22 cellular contexts compared by ENCODE assay signal in the genomic region with DNA sequence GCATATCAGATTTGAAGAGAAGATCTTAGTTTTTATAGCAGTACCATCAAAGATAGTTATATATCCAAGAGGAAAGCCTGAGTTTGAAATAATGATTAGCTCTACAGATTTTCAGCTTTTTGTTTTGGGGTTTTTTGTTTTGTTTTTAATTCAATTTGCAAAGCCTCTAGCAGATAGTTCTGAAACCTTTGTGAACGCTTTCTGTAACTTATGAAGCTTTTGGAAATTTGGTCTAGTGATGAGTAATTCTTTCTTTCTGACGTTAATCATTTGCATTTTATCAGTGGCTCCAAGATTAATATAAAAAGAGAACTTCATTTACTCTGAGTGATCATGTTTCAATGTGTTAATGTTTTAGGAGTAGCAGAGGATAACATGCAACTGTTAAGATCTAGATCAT.
DNase-seq lines count a peak whose midpoint lies in the region; ATAC-seq and TF ChIP-seq lines count a peak whose summit lies in the region.
"Had no signal": no experiment of that assay in that cellular context is flagged by ENCODE, and none has a peak within 500 bp of the region (broad histone marks: within the 10 kb centered on the region; RNA-seq: fewer than 3 reads in every experiment).

No MANE protein-coding gene starts in this region.

- 59 to 73% (median 68%) methylated on average over 2 of the region's 2 CpGs for WGBS in psoas muscle, 3 donors

- H3K4me3 Mint-ChIP-seq in activated CD4-positive, alpha-beta T cell treated with anti-CD3 and anti-CD28 coated beads, Interleukin-2, amount 10 ng/mL, durations not matched to agents 24 days and 14 days, result peak overlapping the region; percentile 11
- no peak overlapping the region for H3K4me3 Mint-ChIP-seq in activated CD4-positive, alpha-beta memory T cell treated with anti-CD3 and anti-CD28 coated beads, Interleukin-2, amount 10 ng/mL, durations not matched to agents 7 days and 5 days
- H3K4me3 Mint-ChIP-seq: CD14-positive monocyte; T-helper 2 cell treated with Interferon-gamma antibody and Interleukin-4, amounts not matched to agents 5 μg/mL and 100 μg/mL, for 36 hours had no signal

- H3K4me1 Mint-ChIP-seq in activated CD4-positive, alpha-beta T cell treated with anti-CD3 and anti-CD28 coated beads, Interleukin-2, amount 10 ng/mL, durations not matched to agents 24 days and 14 days, result peaks cover 9% of the 10 kb centered on the region
- H3K4me1 Mint-ChIP-seq in activated CD4-positive, alpha-beta memory T cell treated with anti-CD3 and anti-CD28 coated beads, Interleukin-2, amount 10 ng/mL, durations not matched to agents 7 days and 5 days, result peaks cover 16% of the 10 kb centered on the region

- H3K27ac Mint-ChIP-seq in activated CD4-positive, alpha-beta T cell treated with anti-CD3 and anti-CD28 coated beads, Interleukin-2, amount 10 ng/mL, durations not matched to agents 24 days and 14 days, result peak overlapping the region; percentile 7
- peak overlapping the region; percentile 14 for H3K27ac Mint-ChIP-seq in activated CD4-positive, alpha-beta memory T cell treated with anti-CD3 and anti-CD28 coated beads, Interleukin-2, amount 10 ng/mL, durations not matched to agents 7 days and 5 days
- H3K27ac Mint-ChIP-seq: CD14-positive monocyte, progenitor cell of endocrine pancreas had no signal

- H3K27ac ChIP-seq in HEK293 (ENCODE audit: extremely low read depth, low read depth, low read length), result 0 out of 2 replicates have a peak overlapping the region, but pooled peaks have one; percentile 14
- H3K27ac ChIP-seq in psoas muscle, result peak overlapping the region; percentile 71
- H3K27ac ChIP-seq: GM23248, right lobe of liver, upper lobe of right lung had no signal

- intact Hi-C loops in activated CD4-positive, alpha-beta T cell treated with anti-CD3 and anti-CD28 coated beads, Interleukin-2, amount 10 ng/mL, durations not matched to agents 24 days and 14 days (cut with micrococcal nuclease), result loop anchor here (1.0 kb wide), 1 partner anchor 17 kb away; no protein-coding TSS in a partner anchor
- intact Hi-C loops in psoas muscle (cut with DNase I), result no loop called here

- H3K36me3 ChIP-seq in HEK293 (ENCODE audit: control insufficient read depth in 2 of 2, insufficient read depth in 1 of 2, low read length in 2 of 2) (no peaks in the 10 kb centered on the region), psoas muscle (ENCODE audit: insufficient read depth in 1 of 2, low read depth in 1 of 2) (no peaks in the 10 kb centered on the region)
- H3K36me3 ChIP-seq: heart right ventricle, right lobe of liver, upper lobe of right lung had no signal

- ATAC-seq in psoas muscle, result no peak
- no peak for ATAC-seq in HG02623 (IDR thresholded peaks at IDR 0.05; ENCODE audit: unreplicated experiment)
- ATAC-seq: right lobe of liver, upper lobe of right lung had no signal

- TF ChIP-seq CTCF in HEK293 (tag by site-specific recombination; IDR thresholded peaks at IDR 0.05), result no peak
- no peak for TF ChIP-seq CTCF in psoas muscle (IDR thresholded peaks at IDR 0.05)

- no peaks in the 10 kb centered on the region for H3K36me3 Mint-ChIP-seq in activated CD4-positive, alpha-beta T cell treated with anti-CD3 and anti-CD28 coated beads, Interleukin-2, amount 10 ng/mL, durations not matched to agents 24 days and 14 days (ENCODE audit: low read depth)
- no peaks in the 10 kb centered on the region for H3K36me3 Mint-ChIP-seq in activated CD4-positive, alpha-beta memory T cell treated with anti-CD3 and anti-CD28 coated beads, Interleukin-2, amount 10 ng/mL, durations not matched to agents 7 days and 5 days (ENCODE audit: low read depth)
- H3K36me3 Mint-ChIP-seq: CD14-positive monocyte had no signal

- H3K4me3 ChIP-seq in HEK293 (ENCODE audit: low read depth, low read length), result no peak overlapping the region
- H3K4me3 ChIP-seq in psoas muscle, result no peak overlapping the region
- H3K4me3 ChIP-seq: GM23248, heart right ventricle, right lobe of liver, upper lobe of right lung had no signal

- CTCF ChIA-PET in HEK293 (lab: Yijun Ruan, JAX), result interaction anchor here (0.6 to 0.7 kb wide), 4 partner anchors 17 to 300 kb away, joined by 3 read pairs; no protein-coding TSS in a partner anchor
- CTCF ChIA-PET in activated CD4-positive, alpha-beta memory T cell treated with anti-CD3 and anti-CD28 coated beads, Interleukin-2, amount 10 ng/mL, durations not matched to agents 7 days and 5 days (lab: Charles Lee), result no interaction called here

- H3K27me3 Mint-ChIP-seq in activated CD4-positive, alpha-beta T cell treated with anti-CD3 and anti-CD28 coated beads, Interleukin-2, amount 10 ng/mL, durations not matched to agents 24 days and 14 days, result no peaks in the 10 kb centered on the region
- H3K27me3 Mint-ChIP-seq in activated CD4-positive, alpha-beta memory T cell treated with anti-CD3 and anti-CD28 coated beads, Interleukin-2, amount 10 ng/mL, durations not matched to agents 7 days and 5 days, result no peaks in the 10 kb centered on the region
- H3K27me3 Mint-ChIP-seq: progenitor cell of endocrine pancreas had no signal

- DNase-seq in activated CD4-positive, alpha-beta T cell treated with anti-CD3 and anti-CD28 coated beads, Interleukin-2, amount 10 ng/mL, durations not matched to agents 24 days and 14 days, result no peak
- DNase-seq in activated CD4-positive, alpha-beta T cell treated with anti-CD3 and anti-CD28 coated beads, Interleukin-2, amount 50 U/mL, for 4 hours, result no peak
- DNase-seq in activated CD4-positive, alpha-beta memory T cell treated with anti-CD3 and anti-CD28 coated beads, Interleukin-2, amount 10 ng/mL, durations not matched to agents 7 days and 5 days, result no peak
- DNase-seq in psoas muscle, result no peak
- DNase-seq in effector CD8-positive, alpha-beta T cell (lab: John Stamatoyannopoulos, UW), result no peak
- DNase-seq in NCI-H2081 treated with DMSO at 0.1 percent for 48 hours (lab: John Stamatoyannopoulos, UW), result no peak
- DNase-seq: DND-41; GF-D8; GM23248; heart right ventricle; NCI-H1417 treated with DMSO at 0.1 percent for 48 hours; NCI-H226; right lobe of liver; SHP77; stimulated activated CD4-positive, alpha-beta T cell treated with anti-CD3 and anti-CD28 coated beads, Interleukin-12 subunit alpha, Interleukin-12 subunit beta, amount 100 ng/mL, for 4 hours; stimulated activated CD4-positive, alpha-beta T cell treated with anti-CD3 and anti-CD28 coated beads, Interleukin-2, amount 100 ng/mL, for 48 hours; upper lobe of right lung had no signal

- no peaks in the 10 kb centered on the region for H3K9me3 ChIP-seq in HEK293 (ENCODE audit: control insufficient read depth, insufficient read depth, low read depth, low read length)
- H3K9me3 ChIP-seq in psoas muscle, result no peaks in the 10 kb centered on the region
- H3K9me3 ChIP-seq: right lobe of liver, upper lobe of right lung had no signal

- H3K27me3 ChIP-seq in psoas muscle (ENCODE audit: insufficient read depth in 3 of 3, low read length in 2 of 3), result no peaks in the 10 kb centered on the region
- H3K27me3 ChIP-seq: heart right ventricle, right lobe of liver, upper lobe of right lung had no signal

- peaks cover 33% of the 10 kb centered on the region for H3K4me1 ChIP-seq in HEK293 (ENCODE audit: control insufficient read depth, insufficient read depth, low read length)
- H3K4me1 ChIP-seq in psoas muscle, result peaks cover 13% of the 10 kb centered on the region

- H3K9me3 Mint-ChIP-seq in activated CD4-positive, alpha-beta T cell treated with anti-CD3 and anti-CD28 coated beads, Interleukin-2, amount 10 ng/mL, durations not matched to agents 24 days and 14 days, result no peaks in the 10 kb centered on the region
- H3K9me3 Mint-ChIP-seq in activated CD4-positive, alpha-beta memory T cell treated with anti-CD3 and anti-CD28 coated beads, Interleukin-2, amount 10 ng/mL, durations not matched to agents 7 days and 5 days, result peaks cover 2% of the 10 kb centered on the region

- POLR2A ChIA-PET in HEK293 (lab: Yijun Ruan, JAX), result no interaction called here
- POLR2A ChIA-PET in activated CD4-positive, alpha-beta memory T cell treated with anti-CD3 and anti-CD28 coated beads, Interleukin-2, amount 10 ng/mL, durations not matched to agents 7 days and 5 days (lab: Charles Lee), result interaction anchor here (1.4 kb wide), 1 partner anchor 17 kb away, joined by 4 read pairs; no protein-coding TSS in a partner anchor

TF ChIP-seq in HEK293, 187 proteins besides CTCF, POLR2A, EP300 and RAD21:
- TF ChIP-seq PRDM6 (tag by site-specific recombination; IDR thresholded peaks at IDR 0.05), result peak; percentile 64
- TF ChIP-seq ZNF138 (tag by site-specific recombination; IDR thresholded peaks at IDR 0.05; ENCODE audit: borderline replicate concordance), result no peak
TF ChIP-seq in HEK293: peak in this region for 1.
